In the genomic region with DNA sequence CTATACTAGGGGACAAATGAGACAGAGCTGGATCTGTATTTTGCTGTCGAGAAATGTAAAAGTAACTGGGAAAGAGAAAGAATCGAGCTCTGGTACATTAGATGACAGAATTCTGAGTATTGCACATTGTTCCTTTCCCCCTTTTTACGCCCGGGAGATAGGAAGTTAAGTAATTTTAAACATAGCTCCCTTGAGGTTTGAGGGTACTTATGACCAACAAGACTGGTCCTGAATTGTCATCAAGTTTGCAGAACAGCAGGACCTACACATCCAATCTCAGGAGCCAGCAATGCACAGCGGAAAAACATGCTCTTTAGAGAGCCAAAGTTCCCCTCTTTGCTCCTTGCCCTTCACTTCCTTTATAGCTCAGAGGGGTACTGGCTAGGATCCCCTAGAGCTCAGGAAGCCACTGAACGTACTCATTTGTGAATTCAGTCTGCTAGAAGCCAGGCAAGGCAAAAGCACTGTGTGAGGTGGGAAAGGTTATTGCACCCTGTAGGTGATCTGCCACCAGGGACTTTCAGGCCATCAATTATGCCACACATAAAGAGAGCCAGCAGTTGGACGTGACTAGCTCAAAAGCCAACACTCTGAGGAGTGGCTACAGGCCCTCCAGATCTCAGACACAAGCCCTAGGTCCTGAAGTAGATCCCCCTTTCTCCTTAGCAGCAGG, we compare ENCODE assay signal across 27 cellular contexts.
DNase-seq lines count a peak whose midpoint lies in the region; ATAC-seq and TF ChIP-seq lines count a peak whose summit lies in the region.
"Had no signal": no experiment of that assay in that cellular context is flagged by ENCODE, and none has a peak within 500 bp of the region (broad histone marks: within the 10 kb centered on the region; RNA-seq: fewer than 3 reads in every experiment).

No MANE protein-coding gene starts in this region.

- H3K36me3 ChIP-seq in BLaER1: no peaks in the 10 kb centered on the region
- peaks cover 5% of the 10 kb centered on the region for H3K36me3 ChIP-seq in ectodermal cell (ENCODE audit: control insufficient read depth, insufficient read depth, low read length)
- H3K36me3 ChIP-seq in gastroesophageal sphincter: no peaks in the 10 kb centered on the region
- no peaks in the 10 kb centered on the region for H3K36me3 ChIP-seq in H7 (replicated peaks; ENCODE audit: control insufficient read depth, insufficient read depth, low read length)
- no peaks in the 10 kb centered on the region for H3K36me3 ChIP-seq in ascending aorta
- H3K36me3 ChIP-seq: cardiac muscle cell, esophagus muscularis mucosa, neural progenitor cell, spleen, upper lobe of left lung had no signal

- peak overlapping the region; percentile 35 for H3K4me2 ChIP-seq in BLaER1
- H3K4me2 ChIP-seq: neural progenitor cell, SK-N-SH had no signal

- no peaks in the 10 kb centered on the region for H3K9me3 ChIP-seq in BLaER1
- no peaks in the 10 kb centered on the region for H3K9me3 ChIP-seq in ectodermal cell (ENCODE audit: control insufficient read depth, low read length)
- H3K9me3 ChIP-seq in gastroesophageal sphincter: no peaks in the 10 kb centered on the region
- no peaks in the 10 kb centered on the region for H3K9me3 ChIP-seq in ascending aorta
- H3K9me3 ChIP-seq: esophagus muscularis mucosa, SK-N-SH, upper lobe of left lung had no signal

- WGBS in ectodermal cell, 2 experiments: 75 to 77% methylated on average over 7 of the region's 7 CpGs
- WGBS in gastroesophageal sphincter (ENCODE audit: low coverage in 1 of 2), 2 donors: 63 to 89% methylated on average over 4 to 6 of the region's 7 CpGs

- H3K27me3 ChIP-seq in BLaER1 (no peaks in the 10 kb centered on the region), ectodermal cell (ENCODE audit: control insufficient read depth, insufficient read depth, low read length, poor library complexity, severe bottlenecking) (no peaks in the 10 kb centered on the region), gastroesophageal sphincter (no peaks in the 10 kb centered on the region), H7 (ENCODE audit: control insufficient read depth, insufficient read depth, low read length) (no peaks in the 10 kb centered on the region), ascending aorta (no peaks in the 10 kb centered on the region)
- H3K27me3 ChIP-seq: cardiac muscle cell, esophagus muscularis mucosa, foreskin keratinocyte, neural progenitor cell, spleen, upper lobe of left lung had no signal

- DNase-seq in NCI-H1105 (lab: John Stamatoyannopoulos, UW): peak; percentile 63
- peak; percentile 29 for DNase-seq in NCI-H345 (lab: John Stamatoyannopoulos, UW)
- DNase-seq in GM10266 (ENCODE audit: extremely low spot score): no peak
- DNase-seq in H7: no peak
- no peak for DNase-seq in ascending aorta (ENCODE audit: low spot score in 2 of 2)
- DNase-seq: activated CD8-positive, alpha-beta T cell treated with anti-CD3 and anti-CD28 coated beads, Interleukin-2, amount 10 ng/mL, durations not matched to agents 7 days and 5 days; cortex of kidney; DMS79; GDM1; H9; left cardiac atrium; MV-4-11; NCI-H2171 treated with DMSO at 0.1 percent for 48 hours; NCI-H526 treated with DMSO at 0.1 percent for 48 hours; right cardiac atrium; SK-N-SH; spleen; upper lobe of left lung had no signal

- no peak overlapping the region for H3K4me3 ChIP-seq in BLaER1
- no peak overlapping the region for H3K4me3 ChIP-seq in ectodermal cell (ENCODE audit: insufficient read depth, low read depth, low read length)
- H3K4me3 ChIP-seq in gastroesophageal sphincter: no peak overlapping the region
- H3K4me3 ChIP-seq in H7 (ENCODE audit: insufficient read depth, low read depth, low read length): no peak overlapping the region
- no peak overlapping the region for H3K4me3 ChIP-seq in ascending aorta
- H3K4me3 ChIP-seq: cardiac muscle cell, esophagus muscularis mucosa, neural progenitor cell, spleen, upper lobe of left lung had no signal

- intact Hi-C loops in ascending aorta (cut with DNase I): no loop called here

- TF ChIP-seq POLR2A in gastroesophageal sphincter (IDR thresholded peaks at IDR 0.05): no peak

- H3K27ac ChIP-seq in BLaER1: no peak overlapping the region
- H3K27ac ChIP-seq in ectodermal cell (ENCODE audit: insufficient read depth, low read depth, low read length, poor library complexity, severe bottlenecking): peak overlapping the region; percentile 60
- H3K27ac ChIP-seq in gastroesophageal sphincter: no peak overlapping the region
- no peak overlapping the region for H3K27ac ChIP-seq in ascending aorta
- H3K27ac ChIP-seq: cardiac muscle cell, esophagus muscularis mucosa, foreskin keratinocyte, HL-60, neural progenitor cell, spleen, upper lobe of left lung had no signal

- TF ChIP-seq CTCF in GM10266 (IDR thresholded peaks at IDR 0.05; ENCODE audit: control insufficient read depth, insufficient read depth, low read depth, missing control alignments) (no peak), gastroesophageal sphincter (IDR thresholded peaks at IDR 0.05) (no peak), ascending aorta (IDR thresholded peaks at IDR 0.05) (no peak)

- no peak for ATAC-seq in gastroesophageal sphincter
- ATAC-seq: activated CD8-positive, alpha-beta T cell treated with anti-CD3 and anti-CD28 coated beads, Interleukin-2, amount 10 ng/mL, durations not matched to agents 7 days and 5 days; activated naive CD4-positive, alpha-beta T cell treated with anti-CD3 and anti-CD28 coated beads, Interleukin-2, amount 50 U/mL, for 72 hours; foreskin keratinocyte; left cardiac atrium; right cardiac atrium had no signal

- H3K4me1 ChIP-seq in BLaER1 (peaks cover 8% of the 10 kb centered on the region; the same call in 1 of the 2 replicates), ectodermal cell (ENCODE audit: control insufficient read depth, insufficient read depth, low read length) (no peaks in the 10 kb centered on the region), gastroesophageal sphincter (no peaks in the 10 kb centered on the region), ascending aorta (no peaks in the 10 kb centered on the region)
- H3K4me1 ChIP-seq: esophagus muscularis mucosa, foreskin keratinocyte, spleen, upper lobe of left lung had no signal

- H3K9ac ChIP-seq in BLaER1: no peak overlapping the region
- H3K9ac ChIP-seq: neural progenitor cell, SK-N-SH had no signal

- TF ChIP-seq EP300 in gastroesophageal sphincter (IDR thresholded peaks at IDR 0.05): no peak

- no peaks in the 10 kb centered on the region for H4K20me1 ChIP-seq in BLaER1

Comparison
In these comparisons a context has a peak if more than half of its experiments do, and no peak if none do; other contexts are left out.
1. DNase-seq: peak in NCI-H1105 (single experiment) and NCI-H345 (single experiment); none in GM10266 (single experiment), H7 (single experiment) and ascending aorta (0 of 2).